13 cellular contexts compared by ENCODE assay signal in the genomic region with DNA sequence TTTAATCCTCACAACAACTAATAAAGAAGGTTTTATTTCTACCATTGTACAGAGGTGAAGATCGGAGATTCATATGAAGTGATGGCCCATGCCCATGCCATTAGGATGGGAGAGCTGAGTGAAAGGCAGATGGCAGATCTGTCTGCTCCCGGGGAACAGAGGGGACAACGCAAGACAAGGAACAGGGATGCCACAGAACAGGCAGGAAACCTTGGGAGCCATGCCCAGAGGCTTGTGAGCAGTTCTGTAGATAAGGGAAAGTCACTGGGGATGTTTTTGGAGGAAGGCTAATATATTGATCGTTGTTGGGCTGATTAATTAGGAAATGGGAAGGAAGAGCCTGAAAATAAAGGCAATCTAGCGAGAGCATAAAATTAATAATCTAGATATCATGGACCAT.
DNase-seq lines count a peak whose midpoint lies in the region; ATAC-seq and TF ChIP-seq lines count a peak whose summit lies in the region.
"Had no signal": no experiment of that assay in that cellular context is flagged by ENCODE, and none has a peak within 500 bp of the region (broad histone marks: within the 10 kb centered on the region; RNA-seq: fewer than 3 reads in every experiment).

No MANE protein-coding gene starts in this region.

- no TSS peak for BruUV-seq in Panc1 (replicated peaks; lab: Mats Ljungman, UMichigan)

- peaks cover 23% of the 10 kb centered on the region for H3K4me1 ChIP-seq in CD8-positive, alpha-beta memory T cell (ENCODE audit: insufficient read depth, low read length)
- H3K4me1 ChIP-seq in Panc1 (ENCODE audit: control insufficient read depth, insufficient read depth, low read length) (peaks cover 22% of the 10 kb centered on the region), adrenal gland (replicated peaks in 1 of 2) (peaks cover 0 to 34% of the 10 kb centered on the region in 2 donors), gastrocnemius medialis (peaks cover 4 to 13% of the 10 kb centered on the region in 2 donors)
- H3K4me1 ChIP-seq: BE2C had no signal

- CTCF ChIA-PET in CD8-positive, alpha-beta memory T cell (lab: Charles Lee), result no interaction called here
- CTCF ChIA-PET in Panc1 (lab: Charles Lee), result no interaction called here

- no peak for DNase-seq in CD8-positive, alpha-beta memory T cell
- DNase-seq in Panc1 (ENCODE audit: low read depth, low spot score) (no peak), adrenal gland (peak in 5 of 7 donors; percentile 34 to 60 (median 51)), Kasumi-1 (lab: John Stamatoyannopoulos, UW) (no peak), gastrocnemius medialis (no peak)
- no peak for DNase-seq in stimulated activated naive CD4-positive, alpha-beta T cell (lab: John Stamatoyannopoulos, UW)
- DNase-seq: BE2C, DMS 273 treated with DMSO at 0.1 percent for 48 hours, HCEC 1CT, HFFc6 had no signal

- H3K27me3 ChIP-seq in CD8-positive, alpha-beta memory T cell (ENCODE audit: insufficient read depth, low read length, poor library complexity, severe bottlenecking), result no peaks in the 10 kb centered on the region
- no peaks in the 10 kb centered on the region for H3K27me3 ChIP-seq in Panc1 (ENCODE audit: control insufficient read depth, insufficient read depth, low read length)
- H3K27me3 ChIP-seq in adrenal gland, result no peaks in the 10 kb centered on the region
- no peaks in the 10 kb centered on the region for H3K27me3 ChIP-seq in gastrocnemius medialis
- H3K27me3 ChIP-seq: BE2C had no signal

- H3K4me3 ChIP-seq in CD8-positive, alpha-beta memory T cell (ENCODE audit: low read length), result no peak overlapping the region
- H3K4me3 ChIP-seq in Panc1 (ENCODE audit: low read depth in 2 of 2, low read length in 2 of 2), result no peak overlapping the region
- H3K4me3 ChIP-seq in adrenal gland, result no peak overlapping the region
- no peak overlapping the region for H3K4me3 ChIP-seq in gastrocnemius medialis
- H3K4me3 ChIP-seq: GM12878 had no signal

- TF ChIP-seq CTCF in Panc1 (IDR thresholded peaks at IDR 0.05), result no peak
- TF ChIP-seq CTCF in adrenal gland (IDR thresholded peaks at IDR 0.05), result no peak
- no peak for TF ChIP-seq CTCF in gastrocnemius medialis (IDR thresholded peaks at IDR 0.05 in 4 of 5, conservative IDR thresholded peaks at IDR 0.05 in 1 of 5)

- peaks cover 31 to 59% (median 42%) of the 10 kb centered on the region in 3 donors for H3K4me1 Mint-ChIP-seq in CD8-positive, alpha-beta memory T cell

- H3K9me3 Mint-ChIP-seq in CD8-positive, alpha-beta memory T cell, result no peaks in the 10 kb centered on the region
- H3K9me3 Mint-ChIP-seq: HFFc6 had no signal

- WGBS in adrenal gland, 4 donors, result 52 to 68% (median 60%) methylated on average over 5 of the region's 5 CpGs

- H3K4me3 Mint-ChIP-seq in CD8-positive, alpha-beta memory T cell, result peak overlapping the region in 1 of 7 donors; percentile 24
- H3K4me3 Mint-ChIP-seq: HFFc6 had no signal

- POLR2A ChIA-PET in CD8-positive, alpha-beta memory T cell (lab: Charles Lee), result no interaction called here
- POLR2A ChIA-PET in Panc1 (lab: Charles Lee), result no interaction called here

- H3K27ac Mint-ChIP-seq in CD8-positive, alpha-beta memory T cell, result peak overlapping the region in 6 of 8 donors; percentile 8 to 75 (median 21)

- no peak for TF ChIP-seq POLR2A in adrenal gland (IDR thresholded peaks at IDR 0.05)
- no peak for TF ChIP-seq POLR2A in gastrocnemius medialis (IDR thresholded peaks at IDR 0.05)

- ATAC-seq in Panc1 (no peak), GM18858 (IDR thresholded peaks at IDR 0.05; ENCODE audit: unreplicated experiment) (no peak), gastrocnemius medialis (no peak)
- ATAC-seq: GM12878 had no signal

- no peaks in the 10 kb centered on the region for H3K36me3 ChIP-seq in CD8-positive, alpha-beta memory T cell (ENCODE audit: insufficient read depth, low read length)
- no peaks in the 10 kb centered on the region for H3K36me3 ChIP-seq in Panc1 (ENCODE audit: control insufficient read depth, insufficient read depth, low read length)
- no peaks in the 10 kb centered on the region for H3K36me3 ChIP-seq in adrenal gland (replicated peaks in 1 of 2)
- H3K36me3 ChIP-seq in gastrocnemius medialis, result no peaks in the 10 kb centered on the region
- H3K36me3 ChIP-seq: BE2C had no signal

- no peaks in the 10 kb centered on the region for H3K36me3 Mint-ChIP-seq in CD8-positive, alpha-beta memory T cell

- peaks cover 0 to 2% of the 10 kb centered on the region in 2 donors for H3K27me3 Mint-ChIP-seq in CD8-positive, alpha-beta memory T cell

- intact Hi-C loops in Panc1 (cut with micrococcal nuclease; ENCODE audit: unreplicated experiment) (no loop called here), adrenal gland (cut with DNase I) (no loop called here), gastrocnemius medialis (cut with DNase I; ENCODE audit: low total_unique reads) (no loop called here)

- no peaks in the 10 kb centered on the region for H3K9me3 ChIP-seq in CD8-positive, alpha-beta memory T cell (ENCODE audit: low read length)
- no peaks in the 10 kb centered on the region for H3K9me3 ChIP-seq in Panc1 (ENCODE audit: control insufficient read depth, insufficient read depth, low read depth, low read length)
- H3K9me3 ChIP-seq in adrenal gland (replicated peaks in 1 of 3), result no peaks in the 10 kb centered on the region
- no peaks in the 10 kb centered on the region for H3K9me3 ChIP-seq in gastrocnemius medialis
- H3K9me3 ChIP-seq: BE2C had no signal

- in situ Hi-C loops in Panc1 (cut with HindIII; ENCODE audit: low pct_unique_long_range_greater_than_20kb, low sequenced_read_pairs), result no loop called here
- in situ Hi-C loops in gastrocnemius medialis (cut with MboI; ENCODE audit: low sequenced_read_pairs in 4 of 4), result no loop called here

- no peak overlapping the region for H3K27ac ChIP-seq in CD8-positive, alpha-beta memory T cell (ENCODE audit: low read depth, low read length)
- H3K27ac ChIP-seq in Panc1 (ENCODE audit: low read length) (peak overlapping the region; percentile 97), adrenal gland (no peak overlapping the region), gastrocnemius medialis (no peak overlapping the region)
- H3K27ac ChIP-seq: C4-2B had no signal

Comparison
In these comparisons a context has a peak if more than half of its experiments do, and no peak if none do; other contexts are left out.
1. DNase-seq: peak in adrenal gland (5 of 7); none in CD8-positive, alpha-beta memory T cell (0 of 5), Panc1 (single experiment), Kasumi-1 (0 of 2), stimulated activated naive CD4-positive, alpha-beta T cell (0 of 6) and gastrocnemius medialis (0 of 2).